13 cellular contexts compared by ENCODE assay signal in genomic region chr9:80157561-80157983, GRCh38.
DNase-seq lines count a peak whose midpoint lies in the region; ATAC-seq and TF ChIP-seq lines count a peak whose summit lies in the region.
"Had no signal": no experiment of that assay in that cellular context is flagged by ENCODE, and none has a peak within 500 bp of the region (broad histone marks: within the 10 kb centered on the region; RNA-seq: fewer than 3 reads in every experiment).

No MANE protein-coding gene starts in this region.

- no peaks in the 10 kb centered on the region for H3K9me3 Mint-ChIP-seq in activated CD8-positive, alpha-beta T cell treated with anti-CD3 and anti-CD28 coated beads, Interleukin-2, amount 10 ng/mL, durations not matched to agents 7 days and 5 days (ENCODE audit: insufficient read depth)
- H3K9me3 Mint-ChIP-seq: activated T-helper 2 cell treated with anti-CD3 and anti-CD28 coated beads, Interferon-gamma antibody, Interleukin-2, Interleukin-4, amounts not matched to agents 10 μg/mL and 5 μg/mL and 100 μg/mL, durations not matched to agents 14 hours and 24 hours and 36 hours had no signal

- no peaks in the 10 kb centered on the region for H3K4me1 Mint-ChIP-seq in activated CD8-positive, alpha-beta T cell treated with anti-CD3 and anti-CD28 coated beads, Interleukin-2, amount 10 ng/mL, durations not matched to agents 7 days and 5 days (ENCODE audit: low read depth)

- H3K36me3 Mint-ChIP-seq in activated CD8-positive, alpha-beta T cell treated with anti-CD3 and anti-CD28 coated beads, Interleukin-2, amount 10 ng/mL, durations not matched to agents 7 days and 5 days (ENCODE audit: low read depth) = no peaks in the 10 kb centered on the region

- no peak overlapping the region for H3K4me3 ChIP-seq in fibroblast of the aortic adventitia (ENCODE audit: low read depth, low read length)
- H3K4me3 ChIP-seq: BLaER1 had no signal

- DNase-seq in AG09319 (ENCODE audit: extremely low read depth, low read depth) = peak; percentile 8
- peak; percentile 60 for DNase-seq in NCI-H748 (lab: John Stamatoyannopoulos, UW; ENCODE audit: unreplicated experiment)
- DNase-seq in fibroblast of the aortic adventitia (ENCODE audit: low read depth) = peak; percentile 84
- no peak for DNase-seq in DMS114 treated with DMSO at 0.1 percent for 48 hours (lab: John Stamatoyannopoulos, UW; ENCODE audit: unreplicated experiment)
- DNase-seq in NCI-H774 (lab: John Stamatoyannopoulos, UW) = no peak
- no peak for DNase-seq in activated CD8-positive, alpha-beta T cell treated with anti-CD3 and anti-CD28 coated beads, Interleukin-2, amount 10 ng/mL, durations not matched to agents 7 days and 5 days
- DNase-seq: activated CD4-positive, CD25-positive, alpha-beta regulatory T cell; H9; left ventricle myocardium inferior had no signal

- no peaks in the 10 kb centered on the region for H3K27me3 Mint-ChIP-seq in activated CD8-positive, alpha-beta T cell treated with anti-CD3 and anti-CD28 coated beads, Interleukin-2, amount 10 ng/mL, durations not matched to agents 7 days and 5 days (ENCODE audit: low read depth)

- H3K27ac Mint-ChIP-seq in activated CD8-positive, alpha-beta T cell treated with anti-CD3 and anti-CD28 coated beads, Interleukin-2, amount 10 ng/mL, durations not matched to agents 7 days and 5 days = no peak overlapping the region
- H3K27ac Mint-ChIP-seq: activated T-helper 2 cell treated with anti-CD3 and anti-CD28 coated beads, Interferon-gamma antibody, Interleukin-2, Interleukin-4, amounts not matched to agents 10 μg/mL and 5 μg/mL and 100 μg/mL, durations not matched to agents 14 hours and 24 hours and 36 hours; H9 had no signal

- ATAC-seq in GM21390 (IDR thresholded peaks at IDR 0.05; ENCODE audit: unreplicated experiment) (peak; percentile 28), GM19463 (IDR thresholded peaks at IDR 0.05; ENCODE audit: unreplicated experiment) (no peak)
- no peak for ATAC-seq in activated CD8-positive, alpha-beta T cell treated with anti-CD3 and anti-CD28 coated beads, Interleukin-2, amount 10 ng/mL, durations not matched to agents 7 days and 5 days

- no peak for TF ChIP-seq CTCF in AG09319 (IDR thresholded peaks at IDR 0.05; ENCODE audit: low read depth, low read length)
- TF ChIP-seq CTCF in fibroblast of the aortic adventitia (IDR thresholded peaks at IDR 0.05; ENCODE audit: insufficient read depth, low read length) = no peak

- CTCF ChIA-PET in activated CD8-positive, alpha-beta T cell treated with anti-CD3 and anti-CD28 coated beads, Interleukin-2, amount 10 ng/mL, durations not matched to agents 7 days and 5 days (lab: Charles Lee) = interaction anchor here (0.6 kb wide), 1 partner anchor 809 kb away, joined by 3 read pairs; no protein-coding TSS in a partner anchor

- H3K4me3 Mint-ChIP-seq in activated CD8-positive, alpha-beta T cell treated with anti-CD3 and anti-CD28 coated beads, Interleukin-2, amount 10 ng/mL, durations not matched to agents 7 days and 5 days = no peak overlapping the region
- H3K4me3 Mint-ChIP-seq: H9 had no signal

- POLR2A ChIA-PET in activated CD8-positive, alpha-beta T cell treated with anti-CD3 and anti-CD28 coated beads, Interleukin-2, amount 10 ng/mL, durations not matched to agents 7 days and 5 days (lab: Charles Lee) = no interaction called here

Comparison
In these comparisons a context has a peak if more than half of its experiments do, and no peak if none do; other contexts are left out.
1. DNase-seq: peak in AG09319 (single experiment), NCI-H748 (single experiment) and fibroblast of the aortic adventitia (single experiment); none in DMS114 treated with DMSO at 0.1 percent for 48 hours (single experiment), NCI-H774 (single experiment) and activated CD8-positive, alpha-beta T cell treated with anti-CD3 and anti-CD28 coated beads, Interleukin-2, amount 10 ng/mL, durations not matched to agents 7 days and 5 days (single experiment).